19 cellular contexts compared by ENCODE assay signal in the genomic region with DNA sequence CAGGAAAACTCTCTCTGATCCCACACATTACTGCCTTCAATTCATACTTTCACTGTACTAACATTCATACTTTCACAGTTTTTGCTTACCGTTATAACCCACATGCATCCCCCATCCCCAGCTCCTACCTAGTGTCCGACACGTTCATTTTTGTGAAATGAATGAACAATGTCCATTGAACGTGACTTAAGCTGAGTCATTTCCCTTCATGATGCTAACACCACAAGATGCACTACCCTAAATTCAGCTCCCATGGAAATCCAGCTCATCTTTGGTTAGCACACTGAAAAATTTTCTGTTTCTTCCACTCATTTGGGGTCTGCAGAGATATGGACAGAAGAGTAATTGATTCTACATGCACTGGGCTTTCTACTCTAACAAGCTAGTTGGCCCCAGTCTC.
DNase-seq lines count a peak whose midpoint lies in the region; ATAC-seq, FAIRE-seq and TF ChIP-seq lines count a peak whose summit lies in the region.
"Had no signal": no experiment of that assay in that cellular context is flagged by ENCODE, and none has a peak within 500 bp of the region (broad histone marks: within the 10 kb centered on the region; RNA-seq: fewer than 3 reads in every experiment).

No MANE protein-coding gene starts in this region.

- H3K27me3 ChIP-seq in bronchial epithelial cell (ENCODE audit: control insufficient read depth, insufficient read depth, low read length), result no peaks in the 10 kb centered on the region
- no peaks in the 10 kb centered on the region for H3K27me3 ChIP-seq in adrenal gland
- H3K27me3 ChIP-seq: gastrocnemius medialis had no signal

- no peak for FAIRE-seq in bronchial epithelial cell (lab: Jason Lieb, UNC)
- FAIRE-seq: K562 had no signal

- no peaks in the 10 kb centered on the region for H3K9me3 ChIP-seq in adrenal gland (replicated peaks in 1 of 3)
- H3K9me3 ChIP-seq: gastrocnemius medialis had no signal

- TF ChIP-seq CTCF in bronchial epithelial cell (IDR thresholded peaks at IDR 0.05; ENCODE audit: insufficient read depth, low read length, severe bottlenecking) (no peak), adrenal gland (IDR thresholded peaks at IDR 0.05) (no peak)

- H3K4me3 ChIP-seq in bronchial epithelial cell (ENCODE audit: low read depth, low read length) (no peak overlapping the region), adrenal gland (no peak overlapping the region)
- H3K4me3 ChIP-seq: gastrocnemius medialis, K562 had no signal

- H3K36me3 ChIP-seq in bronchial epithelial cell (ENCODE audit: control insufficient read depth, insufficient read depth, low read length), result no peaks in the 10 kb centered on the region
- no peaks in the 10 kb centered on the region for H3K36me3 ChIP-seq in adrenal gland (replicated peaks in 1 of 2)
- H3K36me3 ChIP-seq: gastrocnemius medialis had no signal

- H3K27ac ChIP-seq in adrenal gland, result no peak overlapping the region
- H3K27ac ChIP-seq: gastrocnemius medialis had no signal

- 88 to 95% (median 89%) methylated on average over 4 of the region's 4 CpGs for WGBS in adrenal gland, 4 donors

- peak; percentile 55 for DNase-seq in AG20443 (ENCODE audit: low spot score)
- DNase-seq in HT1080 (ENCODE audit: low read depth), result peak; percentile 90
- DNase-seq in bronchial epithelial cell (ENCODE audit: low read depth), result peak; percentile 49
- peak; percentile 65 for DNase-seq in iris pigment epithelial cell (ENCODE audit: low read depth)
- no peak for DNase-seq in adrenal gland
- no peak for DNase-seq in NCI-H510A (lab: John Stamatoyannopoulos, UW)
- DNase-seq in COR-L47 (lab: John Stamatoyannopoulos, UW), result no peak
- DNase-seq: activated naive CD8-positive, alpha-beta T cell treated with anti-CD3 and anti-CD28 coated beads for 36 hours; activated T-cell treated with anti-CD3 and anti-CD28 coated beads, Interleukin-2, amount 50 U/mL, for 4 hours; AML-193; Calu3; central memory CD4-positive, alpha-beta T cell; effector memory CD4-positive, alpha-beta T cell; gastrocnemius medialis; NCI-H1105; NCI-H774 had no signal

- no peak for TF ChIP-seq POLR2A in adrenal gland (IDR thresholded peaks at IDR 0.05)

- intact Hi-C loops in adrenal gland (cut with DNase I), result no loop called here

- no peaks in the 10 kb centered on the region for H3K4me1 ChIP-seq in adrenal gland (replicated peaks in 1 of 2)
- H3K4me1 ChIP-seq: gastrocnemius medialis had no signal

- no peak for ATAC-seq in GM18870 (IDR thresholded peaks at IDR 0.05; ENCODE audit: unreplicated experiment)
- ATAC-seq: activated T-cell treated with anti-CD3 and anti-CD28 coated beads, Interleukin-2, amount 50 U/mL, for 4 hours; gastrocnemius medialis; K562; sciatic nerve had no signal

Comparison
In these comparisons a context has a peak if more than half of its experiments do, and no peak if none do; other contexts are left out.
1. DNase-seq: peak in AG20443 (single experiment), HT1080 (single experiment), bronchial epithelial cell (single experiment) and iris pigment epithelial cell (single experiment); none in adrenal gland (0 of 7), NCI-H510A (single experiment) and COR-L47 (single experiment).